Comparison of ENCODE assay signal across 23 cellular contexts in the genomic region with DNA sequence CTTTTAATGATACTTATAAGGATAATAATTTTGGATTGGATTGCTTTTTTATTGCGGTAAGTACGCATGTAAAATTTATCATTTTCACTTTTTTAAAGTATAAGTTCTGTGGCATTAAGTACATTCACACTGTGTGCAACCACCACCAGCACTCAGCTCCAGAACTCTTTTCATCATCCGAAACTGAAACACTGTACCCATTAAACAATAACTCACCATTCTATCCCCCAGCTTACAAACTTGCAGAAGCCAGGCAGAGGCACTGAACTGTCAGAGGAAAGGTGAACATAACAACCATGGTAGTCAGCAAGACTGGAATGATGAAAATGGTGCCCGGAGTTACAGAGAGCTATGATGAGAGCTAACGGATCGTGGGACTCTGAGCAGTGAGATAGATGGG.
"Had no signal": no experiment of that assay in that cellular context is flagged by ENCODE, and none has a peak within 500 bp of the region (broad histone marks: within the 10 kb centered on the region; RNA-seq: fewer than 3 reads in every experiment).

No MANE protein-coding gene starts in this region.

- H3K27me3 ChIP-seq: esophagus muscularis mucosa, foreskin keratinocyte, gastroesophageal sphincter, heart left ventricle, hepatocyte, ovary, sigmoid colon, stomach, thyroid gland had no signal

- H3K4me1 ChIP-seq: esophagus muscularis mucosa, foreskin keratinocyte, gastroesophageal sphincter, heart left ventricle, psoas muscle, sigmoid colon, stomach, thyroid gland had no signal

- FAIRE-seq: endothelial cell of umbilical vein, kidney had no signal

- H3K9me3 ChIP-seq: esophagus muscularis mucosa, gastroesophageal sphincter, heart left ventricle, ovary, psoas muscle, sigmoid colon, stomach, thyroid gland had no signal

- H3K27ac ChIP-seq: esophagus muscularis mucosa, foreskin keratinocyte, gastroesophageal sphincter, heart left ventricle, hepatocyte, ovary, psoas muscle, sigmoid colon, stomach, thyroid gland had no signal

- DNase-seq: effector CD8-positive, alpha-beta T cell; foreskin keratinocyte; heart left ventricle; kidney; natural killer cell; occipital lobe; ovary; posterior cingulate gyrus; psoas muscle; right cardiac atrium; sigmoid colon; stimulated activated CD4-positive, alpha-beta T cell treated with anti-CD3 and anti-CD28 coated beads, Interleukin-2, amount 100 ng/mL, for 24 hours; stimulated activated CD4-positive, alpha-beta T cell treated with anti-CD3 and anti-CD28 coated beads, Interleukin-4, amount 100 ng/mL, for 24 hours; stimulated activated naive CD4-positive, alpha-beta T cell treated with Interleukin-2 at 50 U/mL for 16 hours; stomach; thyroid gland had no signal

- ATAC-seq: foreskin keratinocyte; gastroesophageal sphincter; heart left ventricle; left lobe of liver; natural killer cell; psoas muscle; right cardiac atrium; stimulated activated effector memory CD8-positive, alpha-beta T cell treated with anti-CD3 and anti-CD28 coated beads, Interleukin-12 subunit alpha, Interleukin-12 subunit beta, amount 100 ng/mL, for 72 hours had no signal

- H3K4me3 ChIP-seq: esophagus muscularis mucosa, gastroesophageal sphincter, heart left ventricle, hepatocyte, lung, ovary, psoas muscle, sigmoid colon, stomach, thyroid gland had no signal

- H3K79me2 ChIP-seq: hepatocyte had no signal

- H3K4me2 ChIP-seq: hepatocyte had no signal

- H3K36me3 ChIP-seq: esophagus muscularis mucosa, gastroesophageal sphincter, heart left ventricle, ovary, sigmoid colon, stomach, thyroid gland had no signal

- H2AFZ ChIP-seq: hepatocyte had no signal
